In the genomic region with DNA sequence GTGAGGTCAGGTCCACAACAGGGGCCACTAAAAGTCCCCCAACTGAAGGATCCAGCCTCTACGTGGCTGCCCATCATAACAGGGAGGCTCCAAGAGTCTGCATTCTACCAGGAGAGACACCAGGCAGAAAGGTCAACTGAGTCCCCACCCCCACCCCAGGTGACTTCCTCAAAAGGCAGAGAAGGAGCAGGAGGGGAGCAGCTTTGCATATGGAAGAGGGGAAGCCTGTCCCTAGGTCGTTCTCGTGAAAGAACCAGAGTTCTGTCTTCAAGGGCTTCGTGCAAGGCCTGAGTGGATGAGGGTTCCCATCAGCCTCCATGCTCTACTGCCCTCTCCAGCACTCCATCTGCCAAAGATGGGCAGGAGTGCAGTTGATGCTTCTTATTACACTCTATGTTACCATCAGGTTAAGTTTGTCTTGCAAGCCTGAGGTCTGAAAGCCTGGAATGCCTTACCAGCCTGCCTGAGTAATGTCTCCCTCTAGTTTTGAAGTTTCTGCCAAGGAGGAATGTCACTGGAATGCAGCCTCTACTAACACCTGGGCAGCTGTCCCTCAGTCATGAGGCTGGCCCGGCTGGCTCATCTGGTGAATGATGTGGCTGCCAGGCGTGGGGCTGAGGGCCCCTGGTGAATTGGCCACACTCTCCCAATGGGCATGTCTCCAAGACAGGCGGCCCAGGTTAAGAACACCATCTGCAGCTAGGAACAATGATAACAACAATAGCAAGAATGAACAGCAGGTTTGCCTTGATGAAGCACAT, we compare ENCODE assay signal across 10 cellular contexts. TPM values are rescaled to one million over a fixed set of nuclear protein-coding genes. Genes with fewer than 3 reads are reported as not detected.
DNase-seq lines count a peak whose midpoint lies in the region; ATAC-seq, FAIRE-seq and TF ChIP-seq lines count a peak whose summit lies in the region.
"Had no signal": no experiment of that assay in that cellular context is flagged by ENCODE, and none has a peak within 500 bp of the region (broad histone marks: within the 10 kb centered on the region; RNA-seq: fewer than 3 reads in every experiment).

No MANE protein-coding gene starts in this region.

- peaks cover 2% of the 10 kb centered on the region for H3F3A ChIP-seq in SK-N-SH (replicated peaks; ENCODE audit: insufficient read depth)

- TF ChIP-seq RAD21 in SK-N-SH (IDR thresholded peaks at IDR 0.05; ENCODE audit: low read length): no peak

- H3K9me3 ChIP-seq in SK-N-SH (no peaks in the 10 kb centered on the region), MG63 (no peaks in the 10 kb centered on the region), mammary epithelial cell (replicated peaks; ENCODE audit: insufficient read depth, low read length) (no peaks in the 10 kb centered on the region), pancreas (no peaks in the 10 kb centered on the region)
- H3K9me3 ChIP-seq: neutrophil had no signal

- no peak overlapping the region for H3K4me3 ChIP-seq in SK-N-SH (ENCODE audit: low read depth in 2 of 2, low read length in 1 of 2)
- H3K4me3 ChIP-seq in MG63: no peak overlapping the region
- H3K4me3 ChIP-seq in mammary epithelial cell (replicated peaks in 1 of 3; ENCODE audit: insufficient read depth in 1 of 3, low read depth in 2 of 3, low read length in 3 of 3): no peak overlapping the region
- no peak overlapping the region for H3K4me3 ChIP-seq in pancreas

- H2AFZ ChIP-seq in SK-N-SH (ENCODE audit: low read depth) (no peak overlapping the region), mammary epithelial cell (ENCODE audit: low read depth, low read length) (no peak overlapping the region)

- no peak for ATAC-seq in SK-N-SH treated with all-trans-retinoic acid at 6 μM for 48 hours
- peak; percentile 30 to 84 (median 70) for ATAC-seq in pancreas

- no peak for FAIRE-seq in pancreas (lab: Jason Lieb, UNC)

- BruUV-seq in mammary epithelial cell (replicated peaks; lab: Mats Ljungman, UMichigan): no TSS peak

- H3K4me2 ChIP-seq in SK-N-SH (no peak overlapping the region), mammary epithelial cell (ENCODE audit: insufficient read depth, low read depth, low read length) (no peak overlapping the region)

- H3K9ac ChIP-seq in SK-N-SH (no peak overlapping the region), mammary epithelial cell (ENCODE audit: insufficient read depth, low read length) (no peak overlapping the region)

- H3K27ac ChIP-seq in SK-N-SH (ENCODE audit: low read depth in 2 of 2, low read length in 1 of 2) (no peak overlapping the region), mammary epithelial cell (ENCODE audit: insufficient read depth, low read depth, low read length) (no peak overlapping the region), pancreas (no peak overlapping the region)
- H3K27ac ChIP-seq: neutrophil had no signal

- DNase-seq in SK-N-SH (no peak), MG63 (peak; percentile 46), mammary epithelial cell (peak; percentile 84), pancreas (peak in 3 of 6 donors; percentile 45 to 63 (median 62)), GM19240 (ENCODE audit: insufficient read length, low spot score) (no peak), Kasumi-1 (lab: John Stamatoyannopoulos, UW) (no peak)
- DNase-seq in activated CD4-positive, alpha-beta T cell treated with anti-CD3 and anti-CD28 coated beads, Interleukin-2, amount 50 U/mL, for 4 hours: no peak
- DNase-seq: activated naive CD8-positive, alpha-beta T cell treated with anti-CD3 and anti-CD28 coated beads, Interleukin-2, amount 10 ng/mL, durations not matched to agents 7 days and 5 days had no signal

- intact Hi-C loops in mammary epithelial cell (cut with micrococcal nuclease): loop anchor here (1.0 kb wide), 1 partner anchor 40 kb away; no protein-coding TSS in a partner anchor
- intact Hi-C loops in pancreas (cut with DNase I): loop anchor here in 1 of 3 donors (10.0 kb wide), 1 partner anchor 186 kb away; no protein-coding TSS in a partner anchor

- POLR2A ChIA-PET in SK-N-SH (lab: Yijun Ruan, JAX): no interaction called here

- H3K27me3 ChIP-seq in SK-N-SH (ENCODE audit: insufficient read depth): no peaks in the 10 kb centered on the region
- H3K27me3 ChIP-seq in MG63: no peaks in the 10 kb centered on the region
- no peaks in the 10 kb centered on the region for H3K27me3 ChIP-seq in mammary epithelial cell (ENCODE audit: insufficient read depth, low read length)
- no peaks in the 10 kb centered on the region for H3K27me3 ChIP-seq in pancreas

- H3K4me1 ChIP-seq in SK-N-SH (ENCODE audit: control insufficient read depth in 1 of 2, insufficient read depth in 2 of 2, low read depth in 1 of 2, low read length in 1 of 2): peaks cover 5 to 10% of the 10 kb centered on the region in 2 experiments; a peak in 3 of 4 replicates
- H3K4me1 ChIP-seq in mammary epithelial cell (ENCODE audit: insufficient read depth, low read length): peaks cover 57% of the 10 kb centered on the region
- no peaks in the 10 kb centered on the region for H3K4me1 ChIP-seq in pancreas

- TF ChIP-seq EP300 in SK-N-SH (IDR thresholded peaks at IDR 0.05; ENCODE audit: borderline replicate concordance in 1 of 2, low read depth in 1 of 2, low read length in 1 of 2): no peak

- H3K36me3 ChIP-seq in SK-N-SH (replicated peaks in 1 of 2; ENCODE audit: control insufficient read depth in 1 of 2, insufficient read depth in 2 of 2, low read length in 1 of 2) (no peaks in the 10 kb centered on the region), MG63 (no peaks in the 10 kb centered on the region), mammary epithelial cell (ENCODE audit: insufficient read depth, low read length) (no peaks in the 10 kb centered on the region), pancreas (no peaks in the 10 kb centered on the region)
- H3K36me3 ChIP-seq: neutrophil had no signal

- in situ Hi-C loops in mammary epithelial cell (cut with MboI; ENCODE audit: low sequenced_read_pairs in 2 of 2): no loop called here

- WGBS in SK-N-SH (ENCODE audit: low lambda C conversion rate): 52% methylated on average over 4 of the region's 7 CpGs
- WGBS in mammary epithelial cell (ENCODE audit: low coverage, missing lambda C conversion rate): 39% methylated on average over 7 of the region's 7 CpGs
- 50 to 56% methylated on average over 7 of the region's 7 CpGs for WGBS in pancreas, 2 donors

- CTCF ChIA-PET in SK-N-SH (lab: Yijun Ruan, JAX): interaction anchor here (0.8 to 1.1 kb wide), 2 partner anchors 140 to 188 kb away, joined by 3 to 4 read pairs; no protein-coding TSS in a partner anchor
- CTCF ChIA-PET in mammary epithelial cell (lab: Charles Lee; ENCODE audit: low non-redundant PET): no interaction called here

- no peaks in the 10 kb centered on the region for H3K9me2 ChIP-seq in SK-N-SH

- dilution Hi-C loops in mammary epithelial cell (cut with HindIII; ENCODE audit: low sequenced_read_pairs): no loop called here

- H3K79me2 ChIP-seq in SK-N-SH (ENCODE audit: insufficient read depth) (no peaks in the 10 kb centered on the region), mammary epithelial cell (ENCODE audit: insufficient read depth, low read length) (no peaks in the 10 kb centered on the region)

- TF ChIP-seq CTCF in SK-N-SH (IDR thresholded peaks at IDR 0.05) (no peak), mammary epithelial cell (conservative IDR thresholded peaks at IDR 0.05 in 1 of 2, IDR thresholded peaks at IDR 0.05 in 1 of 2; ENCODE audit: extremely low read depth in 1 of 2, insufficient read depth in 1 of 2, low read depth in 1 of 2, low read length in 2 of 2) (peak in 1 of 2 donors; percentile 47), pancreas (IDR thresholded peaks at IDR 0.05) (no peak)

- H4K20me1 ChIP-seq in SK-N-SH (ENCODE audit: insufficient read depth): no peaks in the 10 kb centered on the region
- H4K20me1 ChIP-seq in mammary epithelial cell (ENCODE audit: insufficient read depth, low read length): no peaks in the 10 kb centered on the region

TF ChIP-seq in SK-N-SH, 30 proteins besides CTCF, POLR2A, EP300 and RAD21 (continues in another document):
- TF ChIP-seq TCF12 (IDR thresholded peaks at IDR 0.05): peak; percentile 68
- no peak for TF ChIP-seq IRF3 (IDR thresholded peaks at IDR 0.05; ENCODE audit: low read depth, low read length)
- TF ChIP-seq ELF1 (IDR thresholded peaks at IDR 0.05): no peak
- TF ChIP-seq RFX5 (IDR thresholded peaks at IDR 0.05; ENCODE audit: low read length): no peak
- TF ChIP-seq SIN3A (IDR thresholded peaks at IDR 0.05; ENCODE audit: borderline replicate concordance, low read depth, low read length): no peak

TF ChIP-seq in SK-N-SH treated with all-trans-retinoic acid at 6 μM for 48 hours, 23 proteins besides CTCF, POLR2A, EP300 and RAD21 (continues in another document):
- no peak for TF ChIP-seq TOX (CRISPR knock-in tag; IDR thresholded peaks at IDR 0.05; ENCODE audit: borderline replicate concordance)
- TF ChIP-seq, protein P1, sequence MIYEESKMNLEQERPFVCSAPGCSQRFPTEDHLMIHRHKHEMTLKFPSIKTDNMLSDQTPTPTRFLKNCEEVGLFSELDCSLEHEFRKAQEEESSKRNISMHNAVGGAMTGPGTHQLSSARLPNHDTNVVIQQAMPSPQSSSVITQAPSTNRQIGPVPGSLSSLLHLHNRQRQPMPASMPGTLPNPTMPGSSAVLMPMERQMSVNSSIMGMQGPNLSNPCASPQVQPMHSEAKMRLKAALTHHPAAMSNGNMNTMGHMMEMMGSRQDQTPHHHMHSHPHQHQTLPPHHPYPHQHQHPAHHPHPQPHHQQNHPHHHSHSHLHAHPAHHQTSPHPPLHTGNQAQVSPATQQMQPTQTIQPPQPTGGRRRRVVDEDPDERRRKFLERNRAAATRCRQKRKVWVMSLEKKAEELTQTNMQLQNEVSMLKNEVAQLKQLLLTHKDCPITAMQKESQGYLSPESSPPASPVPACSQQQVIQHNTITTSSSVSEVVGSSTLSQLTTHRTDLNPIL (CRISPR knock-in tag; IDR thresholded peaks at IDR 0.05; ENCODE audit: low read depth): no peak
- no peak for TF ChIP-seq ZC3H10 (CRISPR knock-in tag; IDR thresholded peaks at IDR 0.05)

RNA-seq across cellular contexts. Expression of gene SMNDC1, which starts 54.3 kb away (rescaled TPM):
- polyA plus RNA-seq in SK-N-SH (2012; rRNA removed): 13.3 and 14.2 TPM in 2 replicates
- polyA plus RNA-seq in SK-N-SH (2012; cell fraction: cytosol; rRNA removed): 15.5 and 22.5 TPM in 2 replicates
- polyA plus RNA-seq in SK-N-SH (2012; cell fraction: nucleus; rRNA removed): 8.8 and 15.4 TPM in 2 replicates
- 5.1 and 14.6 TPM in 2 replicates for total RNA-seq in MG63 (2014; rRNA removed; shearing (Covaris generic); ENCODE audit: low replicate concordance)
- 10 to 100 TPM in 1 of 2 donors, 1 to 10 TPM in 1; 6.5 to 42.8 TPM for total RNA-seq in mammary epithelial cell
- polyA plus RNA-seq in mammary epithelial cell: 10.9 TPM
- polyA minus RNA-seq in mammary epithelial cell: 12.1 TPM
- 10 to 100 TPM in 3 of 6 donors, 1 to 10 TPM in 3; 8.0 to 13.7 (median 9.8) TPM for total RNA-seq in pancreas
- 1 to 10 TPM; 5.2 to 9.9 TPM for polyA plus RNA-seq in pancreas

Comparison
In these comparisons a context has a peak if more than half of its experiments do, and no peak if none do; other contexts are left out.
1. DNase-seq: peak in MG63 (single experiment) and mammary epithelial cell (single experiment); none in SK-N-SH (single experiment), GM19240 (single experiment), activated CD4-positive, alpha-beta T cell treated with anti-CD3 and anti-CD28 coated beads, Interleukin-2, amount 50 U/mL, for 4 hours (0 of 2) and Kasumi-1 (0 of 2).